8 cellular contexts compared by ENCODE assay signal in the genomic region with DNA sequence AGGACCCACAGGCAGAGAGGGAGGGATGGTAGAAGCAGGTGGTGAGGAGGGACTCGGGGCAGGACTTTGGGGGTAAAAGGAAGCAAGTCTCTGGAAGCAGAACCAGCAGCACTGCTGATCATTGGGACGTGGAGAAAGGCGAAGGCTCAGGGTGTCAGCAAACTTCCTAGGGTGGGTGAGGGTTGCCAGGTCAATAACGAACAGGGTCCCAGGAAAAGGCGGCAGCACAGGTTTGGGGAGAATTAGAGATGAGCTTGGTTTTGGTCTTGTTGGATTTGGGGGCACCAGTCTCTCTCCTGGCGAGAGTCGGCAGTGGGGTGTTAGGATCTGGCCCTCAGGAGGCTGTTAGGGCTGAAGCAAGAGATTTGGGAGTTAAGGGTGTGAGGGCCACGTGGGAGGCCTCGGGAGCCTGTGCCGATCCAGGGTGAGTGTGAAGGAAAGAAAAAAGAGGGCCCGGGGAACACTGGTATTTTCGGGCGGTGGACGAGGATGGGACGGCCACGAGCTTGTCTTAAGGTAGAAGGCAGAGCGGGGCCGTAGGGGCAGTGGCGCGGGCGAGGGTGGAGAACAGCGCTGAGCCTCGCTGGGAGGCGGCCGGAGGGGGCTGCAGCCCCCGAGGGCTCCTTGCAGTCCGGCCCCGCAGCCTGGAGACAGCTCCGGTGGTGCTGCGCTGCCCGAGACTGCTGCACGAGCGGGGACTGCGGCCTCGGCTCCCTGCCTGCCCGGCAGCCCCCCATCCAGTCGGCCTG. TPM values are rescaled to one million over a fixed set of nuclear protein-coding genes. Genes with fewer than 3 reads are reported as not detected.
DNase-seq lines count a peak whose midpoint lies in the region; ATAC-seq and TF ChIP-seq lines count a peak whose summit lies in the region.

No MANE protein-coding gene starts in this region.

- H3K4me1 ChIP-seq in ascending aorta (peaks cover 5 to 9% of the 10 kb centered on the region in 2 donors), liver (ENCODE audit: control insufficient read depth in 4 of 4, insufficient read depth in 4 of 4, low read length in 3 of 4) (peaks cover 8 to 16% (median 14%) of the 10 kb centered on the region in 4 donors), thymus (ENCODE audit: control insufficient read depth, insufficient read depth, low read length) (peaks cover 15% of the 10 kb centered on the region)

- intact Hi-C loops in ascending aorta (cut with DNase I) = no loop called here

- H3K4me3 ChIP-seq in ascending aorta = peak overlapping the region; percentile 55 to 68
- peak overlapping the region in 2 of 3 donors; percentile 51 to 62 for H3K4me3 ChIP-seq in liver (ENCODE audit: low read depth in 1 of 3, low read length in 3 of 3)
- peak overlapping the region; percentile 54 for H3K4me3 ChIP-seq in thymus (ENCODE audit: low read length)

- H3K27me3 Mint-ChIP-seq in activated T-cell treated with anti-CD3 and anti-CD28 coated beads, Interleukin-2, amount 50 U/mL, for 4 hours (ENCODE audit: low read depth) = peaks cover 37% of the 10 kb centered on the region

- 21% methylated on average over 37 of the region's 37 CpGs for WGBS in liver
- WGBS in thymus = 24% methylated on average over 37 of the region's 37 CpGs

- no peak for TF ChIP-seq RAD21 in liver (IDR thresholded peaks at IDR 0.05)

- H3K9me3 ChIP-seq in ascending aorta (no peaks in the 10 kb centered on the region), liver (ENCODE audit: control insufficient read depth in 4 of 4, low read length in 3 of 4) (no peaks in the 10 kb centered on the region), thymus (ENCODE audit: control insufficient read depth) (peaks cover 1% of the 10 kb centered on the region)

- no peak for ATAC-seq in activated T-cell treated with anti-CD3 and anti-CD28 coated beads, Interleukin-2, amount 50 U/mL, for 4 hours
- ATAC-seq in HG03521 (IDR thresholded peaks at IDR 0.05; ENCODE audit: unreplicated experiment) = no peak

- TF ChIP-seq CTCF in ascending aorta (IDR thresholded peaks at IDR 0.05) = no peak
- TF ChIP-seq CTCF in liver (IDR thresholded peaks at IDR 0.05; ENCODE audit: low read depth, low read length, missing input control) = no peak

- H3K27me3 ChIP-seq in ascending aorta = no peaks in the 10 kb centered on the region
- H3K27me3 ChIP-seq in liver (ENCODE audit: control insufficient read depth in 4 of 4, insufficient read depth in 4 of 4, low read length in 3 of 4) = no peaks in the 10 kb centered on the region
- H3K27me3 ChIP-seq in thymus (ENCODE audit: control insufficient read depth, insufficient read depth) = peaks cover 29% of the 10 kb centered on the region

- DNase-seq in activated T-cell treated with anti-CD3 and anti-CD28 coated beads, Interleukin-2, amount 50 U/mL, for 4 hours = no peak
- DNase-seq in activated T-cell treated with anti-CD3 and anti-CD28 coated beads, Interleukin-2, amount 50 U/mL, for 48 hours = no peak
- DNase-seq in ascending aorta (ENCODE audit: low spot score in 2 of 2) (no peak), NCI-H1417 (lab: John Stamatoyannopoulos, UW) (no peak), KBM-7 (no peak)

- H3K4me3 Mint-ChIP-seq in activated T-cell treated with anti-CD3 and anti-CD28 coated beads, Interleukin-2, amount 50 U/mL, for 4 hours = peak overlapping the region; percentile 76

- no peaks in the 10 kb centered on the region for H3K36me3 Mint-ChIP-seq in activated T-cell treated with anti-CD3 and anti-CD28 coated beads, Interleukin-2, amount 50 U/mL, for 4 hours (ENCODE audit: insufficient read depth)

- H3K9me3 Mint-ChIP-seq in activated T-cell treated with anti-CD3 and anti-CD28 coated beads, Interleukin-2, amount 50 U/mL, for 4 hours = no peaks in the 10 kb centered on the region

- in situ Hi-C loops in KBM-7 (cut with MboI; ENCODE audit: low pct_unique_long_range_greater_than_20kb, low sequenced_read_pairs) = no loop called here

- H3K36me3 ChIP-seq in ascending aorta (no peaks in the 10 kb centered on the region), liver (ENCODE audit: control insufficient read depth in 4 of 4, insufficient read depth in 3 of 4, low read depth in 1 of 4, low read length in 3 of 4) (no peaks in the 10 kb centered on the region), thymus (ENCODE audit: control insufficient read depth, insufficient read depth) (no peaks in the 10 kb centered on the region)

- H3K27ac ChIP-seq in ascending aorta (no peak overlapping the region), liver (ENCODE audit: low read depth in 1 of 2, low read length in 2 of 2) (no peak overlapping the region), thymus (ENCODE audit: low read depth) (no peak overlapping the region)

- H3K9ac ChIP-seq in liver (ENCODE audit: low read depth in 1 of 2, low read length in 2 of 2) = no peak overlapping the region

- H3K4me1 Mint-ChIP-seq in activated T-cell treated with anti-CD3 and anti-CD28 coated beads, Interleukin-2, amount 50 U/mL, for 4 hours (ENCODE audit: low read depth) = peaks cover 10% of the 10 kb centered on the region

TF ChIP-seq in liver, 16 proteins besides CTCF, POLR2A, EP300 and RAD21 (continues in another document):
- TF ChIP-seq RXRA (IDR thresholded peaks at IDR 0.05) = no peak
- no peak for TF ChIP-seq ATF3 (IDR thresholded peaks at IDR 0.05)
- TF ChIP-seq REST (IDR thresholded peaks at IDR 0.05) = no peak
- TF ChIP-seq TAF1 (conservative IDR thresholded peaks at IDR 0.05) = no peak
- TF ChIP-seq YY1 (IDR thresholded peaks at IDR 0.05) = no peak
- TF ChIP-seq HNF4A (conservative IDR thresholded peaks at IDR 0.05) = no peak
- TF ChIP-seq HNF4G (IDR thresholded peaks at IDR 0.05) = no peak
- no peak for TF ChIP-seq ZBTB33 (IDR thresholded peaks at IDR 0.05)
- no peak for TF ChIP-seq SP1 (IDR thresholded peaks at IDR 0.05)
- no peak for TF ChIP-seq NR2F2 (IDR thresholded peaks at IDR 0.05)
- no peak for TF ChIP-seq FOXA2 (IDR thresholded peaks at IDR 0.05)
- no peak for TF ChIP-seq EGR1 (IDR thresholded peaks at IDR 0.05; ENCODE audit: low read depth in 2 of 2)
- no peak for TF ChIP-seq JUND (IDR thresholded peaks at IDR 0.05)
- no peak for TF ChIP-seq FOXA1 (IDR thresholded peaks at IDR 0.05)
- TF ChIP-seq MAX (IDR thresholded peaks at IDR 0.05) = no peak

RNA-seq across cellular contexts. Expression of gene ADORA2B, which starts 0.8 kb away (rescaled TPM):
- 1 to 10 TPM in 2 of 3 donors, under 1 TPM in 1; 0.32 to 1.2 (median 1.1) TPM for total RNA-seq in activated T-cell treated with anti-CD3 and anti-CD28 coated beads, Interleukin-2, amount 50 U/mL, for 4 hours
- total RNA-seq in ascending aorta = not detected
- 1 to 10 TPM in 1 of 2 donors, under 1 TPM in 1; 0.25 to 3.3 TPM for total RNA-seq in liver
- polyA plus RNA-seq in liver = under 1 TPM; 0.24 to 0.31 TPM
- polyA plus RNA-seq in thymus = 1.1 TPM

RNA-seq across cellular contexts. Expression of gene ZSWIM7, which starts 55.4 kb away (rescaled TPM):
- total RNA-seq in activated T-cell treated with anti-CD3 and anti-CD28 coated beads, Interleukin-2, amount 50 U/mL, for 4 hours = 1 to 10 TPM; 7.2 to 9.7 (median 9.5) TPM
- 0.75 TPM for total RNA-seq in ascending aorta
- total RNA-seq in liver = 10 to 100 TPM in 1 of 2 donors, 1 to 10 TPM in 1; 7.1 to 12.8 TPM
- polyA plus RNA-seq in liver = 10 to 100 TPM; 14.8 to 27.0 TPM
- 57.6 TPM for polyA plus RNA-seq in thymus

RNA-seq across cellular contexts. Expression of gene TTC19, which starts 55.5 kb away (rescaled TPM):
- 10 to 100 TPM; 28.5 to 34.6 (median 29.8) TPM for total RNA-seq in activated T-cell treated with anti-CD3 and anti-CD28 coated beads, Interleukin-2, amount 50 U/mL, for 4 hours
- total RNA-seq in ascending aorta (158 TPM), liver (10 to 100 TPM; 29.3 to 29.8 TPM)
- polyA plus RNA-seq in liver (10 to 100 TPM; 16.1 to 19.9 TPM), thymus (29.4 TPM)
